In genomic region chr20:36647194-36648121, GRCh38 we compare ENCODE assay signal across 1 cellular context.
TF ChIP-seq lines count a peak whose summit lies in the region.

No MANE protein-coding gene starts in this region.

TF ChIP-seq in HepG2, 621 proteins besides CTCF, POLR2A, EP300 and RAD21 (continued from another document and continues in another):
- TF ChIP-seq ZNF597 (CRISPR knock-in tag; IDR thresholded peaks at IDR 0.05) (no peak), ZNF576 (CRISPR knock-in tag; IDR thresholded peaks at IDR 0.05) (no peak), ZNF644 (CRISPR knock-in tag; IDR thresholded peaks at IDR 0.05; ENCODE audit: low read depth) (peak; percentile 66), ZNF776 (CRISPR knock-in tag; IDR thresholded peaks at IDR 0.05) (no peak), ZNF382 (CRISPR knock-in tag; IDR thresholded peaks at IDR 0.05; ENCODE audit: borderline replicate concordance) (no peak), ZNF121 (CRISPR knock-in tag; IDR thresholded peaks at IDR 0.05) (no peak), PLSCR1 (CRISPR knock-in tag; IDR thresholded peaks at IDR 0.05; ENCODE audit: borderline replicate concordance) (no peak), DNMT3B (CRISPR knock-in tag; conservative IDR thresholded peaks at IDR 0.05) (no peak), SOX5 (CRISPR knock-in tag; IDR thresholded peaks at IDR 0.05; ENCODE audit: borderline replicate concordance) (peak; percentile 69; the same call in 1 of the 2 replicates), CEBPB (IDR thresholded peaks at IDR 0.05; ENCODE audit: borderline replicate concordance, low read depth, low read length) (peak; percentile 28; the same call in 1 of the 2 replicates), ZNF407 (CRISPR knock-in tag; IDR thresholded peaks at IDR 0.05; ENCODE audit: not compliant biosample characterization) (no peak), ATF2 (CRISPR knock-in tag; IDR thresholded peaks at IDR 0.05) (0 out of 2 replicates have a peak, but pooled peaks have one; percentile 19), TFDP1 (CRISPR knock-in tag; IDR thresholded peaks at IDR 0.05; ENCODE audit: borderline replicate concordance) (no peak), FOSL2 (CRISPR knock-in tag; IDR thresholded peaks at IDR 0.05) (no peak), KMT2B (CRISPR knock-in tag; IDR thresholded peaks at IDR 0.05) (no peak; the same call in 1 of the 2 replicates), ZNF792 (CRISPR knock-in tag; IDR thresholded peaks at IDR 0.05) (peak; percentile 34; the same call in 1 of the 2 replicates), TBX3 (IDR thresholded peaks at IDR 0.05; ENCODE audit: borderline replicate concordance) (no peak), GATAD2A (CRISPR knock-in tag; IDR thresholded peaks at IDR 0.05) (peak; percentile 72; the same call in 1 of the 2 replicates), ZNF841 (CRISPR knock-in tag; IDR thresholded peaks at IDR 0.05; ENCODE audit: borderline replicate concordance) (no peak), HCFC1 (IDR thresholded peaks at IDR 0.05; ENCODE audit: low read depth, low read length) (no peak), NCOA5 (CRISPR knock-in tag; IDR thresholded peaks at IDR 0.05) (no peak), ZSCAN30 (CRISPR knock-in tag; IDR thresholded peaks at IDR 0.05) (peak; percentile 57; the same call in 1 of the 2 replicates), MTF2 (CRISPR knock-in tag; IDR thresholded peaks at IDR 0.05; ENCODE audit: borderline replicate concordance) (no peak), HES4 (CRISPR knock-in tag; IDR thresholded peaks at IDR 0.05; ENCODE audit: borderline replicate concordance) (0 out of 2 replicates have a peak, but pooled peaks have one; percentile 29), HDAC6 (IDR thresholded peaks at IDR 0.05; ENCODE audit: low read depth, low read length) (no peak), ZNF687 (CRISPR knock-in tag; IDR thresholded peaks at IDR 0.05) (no peak), GLI4 (CRISPR knock-in tag; IDR thresholded peaks at IDR 0.05; ENCODE audit: borderline replicate concordance) (no peak), PAXIP1 (CRISPR knock-in tag; conservative IDR thresholded peaks at IDR 0.05) (peak; percentile 48; the same call in 1 of the 2 replicates), SP140L (CRISPR knock-in tag; IDR thresholded peaks at IDR 0.05; ENCODE audit: borderline replicate concordance) (no peak), HNF4A (CRISPR knock-in tag; IDR thresholded peaks at IDR 0.05) (0 out of 2 replicates have a peak, but pooled peaks have one; percentile 5), ZSCAN31 (CRISPR knock-in tag; IDR thresholded peaks at IDR 0.05; ENCODE audit: low read depth) (no peak), ZMYM2 (CRISPR knock-in tag; IDR thresholded peaks at IDR 0.05) (no peak), ZBTB7B (CRISPR knock-in tag; IDR thresholded peaks at IDR 0.05) (peak; percentile 64; the same call in 1 of the 2 replicates), ZNF292 (CRISPR knock-in tag; IDR thresholded peaks at IDR 0.05; ENCODE audit: borderline replicate concordance, low read depth) (0 out of 2 replicates have a peak, but pooled peaks have one; percentile 11), BATF2 (CRISPR knock-in tag; IDR thresholded peaks at IDR 0.05) (no peak), ZNF589 (CRISPR knock-in tag; conservative IDR thresholded peaks at IDR 0.05) (no peak), XBP1 (CRISPR knock-in tag; IDR thresholded peaks at IDR 0.05) (no peak), TBL1XR1 (IDR thresholded peaks at IDR 0.05; ENCODE audit: borderline replicate concordance, low read length, partially characterized antibody) (no peak), HOXA5 (CRISPR knock-in tag; IDR thresholded peaks at IDR 0.05) (no peak), ZNF530 (CRISPR knock-in tag; IDR thresholded peaks at IDR 0.05; ENCODE audit: low read depth) (no peak), SNAPC2 (CRISPR knock-in tag; IDR thresholded peaks at IDR 0.05) (peak; percentile 60; the same call in 1 of the 2 replicates)
